Comparison of ENCODE assay signal across 8 cellular contexts in genomic region chr7:139230774-139231512, GRCh38. TPM values are rescaled to one million over a fixed set of nuclear protein-coding genes. Genes with fewer than 3 reads are reported as not detected.
DNase-seq lines count a peak whose midpoint lies in the region; ATAC-seq, FAIRE-seq and TF ChIP-seq lines count a peak whose summit lies in the region.

Gene UBN2 (plus strand): TSS chr7:139231237. CDS start chr7:139231485, 248 bp downstream.

- peaks cover 22% of the 10 kb centered on the region for H3K4me1 Mint-ChIP-seq in T-helper 17 cell

- peaks cover 10% of the 10 kb centered on the region for H3K27me3 Mint-ChIP-seq in T-helper 17 cell

- TF ChIP-seq POLR2A in GM15510 (IDR thresholded peaks at IDR 0.05; ENCODE audit: borderline replicate concordance, extremely low read depth, insufficient read length) = peak; percentile 89

- DNase-seq in NCI-H1694 treated with DMSO at 0.1 percent for 48 hours (lab: John Stamatoyannopoulos, UW) = peak; percentile 94
- DNase-seq in T-helper 17 cell = peak; percentile 72 to 81 (median 74)
- peak; percentile 96 for DNase-seq in right atrium auricular region (ENCODE audit: low spot score)
- DNase-seq in psoas muscle = peak; percentile 96 to 98
- peak; percentile 96 for DNase-seq in urothelium cell line (ENCODE audit: low spot score)

- no peaks in the 10 kb centered on the region for H3K27me3 ChIP-seq in right atrium auricular region
- no peaks in the 10 kb centered on the region for H3K27me3 ChIP-seq in psoas muscle (ENCODE audit: insufficient read depth in 3 of 3, low read length in 2 of 3)

- H3K36me3 ChIP-seq in right atrium auricular region = no peaks in the 10 kb centered on the region
- H3K36me3 ChIP-seq in psoas muscle (ENCODE audit: insufficient read depth in 1 of 2, low read depth in 1 of 2) = no peaks in the 10 kb centered on the region

- 0% methylated on average over 58 to 63 of the region's 63 CpGs for WGBS in psoas muscle, 3 donors

- H3K27ac Mint-ChIP-seq in T-helper 17 cell = peak within 1 kb of the TSS; percentile 98

- ATAC-seq in HG02885 (IDR thresholded peaks at IDR 0.05; ENCODE audit: poor library complexity, unreplicated experiment) (peak; percentile 97), T-helper 17 cell (peak; percentile 79), psoas muscle (peak; percentile 97 to 99 (median 98))

- H3K4me3 ChIP-seq in right atrium auricular region (peak within 1 kb of the TSS; percentile 98 to 100), psoas muscle (peak within 1 kb of the TSS; percentile 99)

- peak within 1 kb of the TSS; percentile 100 for H3K4me3 Mint-ChIP-seq in T-helper 17 cell

- peak in 1 of 2 donors; percentile 10 for TF ChIP-seq CTCF in right atrium auricular region (IDR thresholded peaks at IDR 0.05)
- no peak for TF ChIP-seq CTCF in psoas muscle (IDR thresholded peaks at IDR 0.05)

- intact Hi-C loops in psoas muscle (cut with DNase I) = loop anchor here in 1 of 2 donors (5.0 kb wide), 2 partner anchors 99 to 111 kb away; partner anchors contain the start of gene FMC1

- peak within 1 kb of the TSS; percentile 96 for H3K27ac ChIP-seq in angular gyrus (ENCODE audit: low read depth, low read length)
- peak within 1 kb of the TSS; percentile 94 to 98 for H3K27ac ChIP-seq in right atrium auricular region
- peak within 1 kb of the TSS; percentile 98 for H3K27ac ChIP-seq in psoas muscle

- peak; percentile 59 for FAIRE-seq in urothelium cell line (lab: Jason Lieb, UNC)

- peaks cover 4% of the 10 kb centered on the region for H3K36me3 Mint-ChIP-seq in T-helper 17 cell (ENCODE audit: low read depth)

- H3K9me3 ChIP-seq in T-helper 17 cell (ENCODE audit: control insufficient read depth, low read length, poor library complexity, severe bottlenecking) = no peaks in the 10 kb centered on the region
- no peaks in the 10 kb centered on the region for H3K9me3 ChIP-seq in right atrium auricular region
- H3K9me3 ChIP-seq in psoas muscle = no peaks in the 10 kb centered on the region

- H3K4me1 ChIP-seq in right atrium auricular region (peaks cover 0 to 36% of the 10 kb centered on the region in 2 donors), psoas muscle (peaks cover 22% of the 10 kb centered on the region)

RNA-seq across cellular contexts. Expression of gene UBN2, which starts in this region (rescaled TPM):
- total RNA-seq in T-helper 17 cell (10 to 100 TPM; 15.4 to 17.8 TPM), right atrium auricular region (1 to 10 TPM; 7.9 to 8.5 TPM), psoas muscle (10 to 100 TPM; 20.6 to 30.1 (median 24.9) TPM)
- 1 to 10 TPM; 1.7 to 7.9 (median 3.3) TPM for polyA plus RNA-seq in psoas muscle

Comparison
In these comparisons a context has a peak if more than half of its experiments do, and no peak if none do; other contexts are left out.
1. Peak in every context shown above with its lines: DNase-seq, ATAC-seq, H3K4me3 ChIP-seq and H3K27ac ChIP-seq.